ENCODE assay signal across 17 cellular contexts in genomic region chr11:35114901-35115687, GRCh38. TPM values are rescaled to one million over a fixed set of nuclear protein-coding genes. Genes with fewer than 3 reads are reported as not detected.
DNase-seq lines count a peak whose midpoint lies in the region; ATAC-seq, FAIRE-seq and TF ChIP-seq lines count a peak whose summit lies in the region.
"Had no signal": no experiment of that assay in that cellular context is flagged by ENCODE, and none has a peak within 500 bp of the region (broad histone marks: within the 10 kb centered on the region; RNA-seq: fewer than 3 reads in every experiment).

No MANE protein-coding gene starts in this region.

- no peak overlapping the region for H3K4me3 ChIP-seq in esophagus (ENCODE audit: low read depth in 1 of 2, low read length in 2 of 2)

- no peaks in the 10 kb centered on the region for H3K36me3 ChIP-seq in esophagus (ENCODE audit: control insufficient read depth in 2 of 2, insufficient read depth in 2 of 2, low read length in 1 of 2)

- H3K36me3 Mint-ChIP-seq in IgD-negative memory B cell, result no peaks in the 10 kb centered on the region
- H3K36me3 Mint-ChIP-seq: activated naive CD4-positive, alpha-beta T cell treated with anti-CD3 and anti-CD28 coated beads, Interleukin-2, amount 50 U/mL, for 72 hours had no signal

- TF ChIP-seq POLR2A in GM12891 (IDR thresholded peaks at IDR 0.05; ENCODE audit: low read depth, low read length), result no peak

- peak; percentile 89 for FAIRE-seq in GM12891 (lab: Jason Lieb, UNC)

- peak overlapping the region; percentile 77 to 84 for H3K27ac ChIP-seq in esophagus (ENCODE audit: low read depth in 2 of 2, low read length in 1 of 2)
- H3K27ac ChIP-seq: KMS-11 had no signal

- WGBS in esophagus, 2 donors, result 55 to 75% methylated on average over 9 of the region's 9 CpGs

- H3K4me1 Mint-ChIP-seq in IgD-negative memory B cell, result peaks cover 51 to 65% (median 58%) of the 10 kb centered on the region in 3 donors

- peaks cover 2 to 26% of the 10 kb centered on the region in 2 donors for H3K4me1 ChIP-seq in esophagus (ENCODE audit: control insufficient read depth in 2 of 2, insufficient read depth in 2 of 2, low read length in 1 of 2)

- peak; percentile 49 for ATAC-seq in GM21723 (IDR thresholded peaks at IDR 0.05; ENCODE audit: unreplicated experiment)
- ATAC-seq: activated naive CD4-positive, alpha-beta T cell treated with anti-CD3 and anti-CD28 coated beads, Interleukin-2, amount 50 U/mL, for 72 hours; left cardiac atrium; stimulated activated naive CD8-positive, alpha-beta T cell treated with anti-CD3 and anti-CD28 coated beads, Interleukin-15, amount 100 ng/mL, for 72 hours had no signal

- DNase-seq in GM12891 (ENCODE audit: insufficient read length, low spot score) (peak; percentile 39), DMS 273 (lab: John Stamatoyannopoulos, UW; ENCODE audit: unreplicated experiment) (no peak), kidney tubule cell (ENCODE audit: low spot score) (no peak), NCI-H446 (lab: John Stamatoyannopoulos, UW) (no peak)
- DNase-seq in activated effector memory CD4-positive, alpha-beta T cell treated with Interleukin-2 at 50 U/mL for 16 hours, result no peak
- DNase-seq: activated CD4-positive, alpha-beta T cell treated with anti-CD3 and anti-CD28 coated beads, Interleukin-2, amount 50 U/mL, for 1 hour; foreskin fibroblast; left cardiac atrium; NCI-H446 treated with DMSO at 0.1 percent for 48 hours; SHP77 treated with DMSO at 0.1 percent for 48 hours; stimulated activated CD4-positive, alpha-beta T cell treated with anti-CD3 and anti-CD28 coated beads, Interleukin-2, amount 100 ng/mL, for 24 hours; stimulated activated naive CD8-positive, alpha-beta T cell treated with anti-CD3 and anti-CD28 coated beads, Interleukin-15, amount 100 ng/mL, for 72 hours had no signal

- H3K27me3 Mint-ChIP-seq in IgD-negative memory B cell, result no peaks in the 10 kb centered on the region
- H3K27me3 Mint-ChIP-seq: stimulated activated naive CD8-positive, alpha-beta T cell treated with anti-CD3 and anti-CD28 coated beads, Interleukin-15, amount 100 ng/mL, for 72 hours had no signal

- peaks cover 0 to 1% (median 0%) of the 10 kb centered on the region in 3 donors for H3K9me3 Mint-ChIP-seq in IgD-negative memory B cell

- H3K27me3 ChIP-seq in esophagus (ENCODE audit: control insufficient read depth in 1 of 2, insufficient read depth in 2 of 2, low read length in 2 of 2), result no peaks in the 10 kb centered on the region

- no peaks in the 10 kb centered on the region for H3K9me3 ChIP-seq in esophagus (ENCODE audit: control insufficient read depth in 2 of 2, insufficient read depth in 1 of 2, low read depth in 1 of 2, low read length in 1 of 2)

- peak overlapping the region; percentile 41 to 94 (median 88) for H3K27ac Mint-ChIP-seq in IgD-negative memory B cell
- H3K27ac Mint-ChIP-seq: activated naive CD4-positive, alpha-beta T cell treated with anti-CD3 and anti-CD28 coated beads, Interleukin-2, amount 50 U/mL, for 72 hours had no signal

- H3K4me3 Mint-ChIP-seq in IgD-negative memory B cell, result no peak overlapping the region
- H3K4me3 Mint-ChIP-seq: stimulated activated naive CD8-positive, alpha-beta T cell treated with anti-CD3 and anti-CD28 coated beads, Interleukin-15, amount 100 ng/mL, for 72 hours had no signal

TF ChIP-seq in GM12891, 5 proteins besides CTCF, POLR2A, EP300 and RAD21:
- TF ChIP-seq SPI1 (IDR thresholded peaks at IDR 0.05; ENCODE audit: low read depth, low read length), result peak; percentile 99
- TF ChIP-seq POU2F2 (IDR thresholded peaks at IDR 0.05; ENCODE audit: low read depth, low read length), result peak; percentile 41; the same call in 1 of the 2 replicates
- no peak for TF ChIP-seq TAF1 (IDR thresholded peaks at IDR 0.05; ENCODE audit: low read depth, low read length)
- peak; percentile 28 for TF ChIP-seq PAX5 (IDR thresholded peaks at IDR 0.05; ENCODE audit: insufficient read depth, low read length, severe bottlenecking)
- TF ChIP-seq POLR2AphosphoS5 (IDR thresholded peaks at IDR 0.05; ENCODE audit: low read depth, low read length), result no peak

RNA-seq across cellular contexts. Expression of gene CD44, which starts 23.9 kb away (rescaled TPM):
- polyA plus RNA-seq in GM12891 (2012; ENCODE audit: low read depth, missing spikeins), result 726 TPM
- 176 TPM for polyA plus RNA-seq in IgD-negative memory B cell
- 100 to 1,000 TPM; 130 to 161 TPM for polyA plus RNA-seq in esophagus
